Comparison of ENCODE assay signal across 8 cellular contexts in genomic region chr22:27990879-27991278, GRCh38.
DNase-seq lines count a peak whose midpoint lies in the region; ATAC-seq lines count a peak whose summit lies in the region.

No MANE protein-coding gene starts in this region.

- H3K27ac ChIP-seq in right cardiac atrium (ENCODE audit: low read length) (peak overlapping the region; percentile 62), subcutaneous abdominal adipose tissue (ENCODE audit: low read depth, low read length) (peak overlapping the region; percentile 70)

- peak; percentile 88 to 90 for ATAC-seq in right cardiac atrium
- ATAC-seq in HG03521 (IDR thresholded peaks at IDR 0.05; ENCODE audit: unreplicated experiment), result no peak

- CTCF ChIA-PET in activated naive CD4-positive, alpha-beta T cell treated with anti-CD3 and anti-CD28 coated beads, Interleukin-2, amount 10 ng/mL, durations not matched to agents 7 days and 5 days (lab: Charles Lee), result no interaction called here
- CTCF ChIA-PET in activated naive CD4-positive, alpha-beta T cell treated with anti-CD3 and anti-CD28 coated beads for 36 hours (lab: Charles Lee), result no interaction called here

- DNase-seq in activated naive CD4-positive, alpha-beta T cell treated with anti-CD3 and anti-CD28 coated beads, Interleukin-2, amount 10 ng/mL, durations not matched to agents 7 days and 5 days, result peak; percentile 18
- DNase-seq in activated naive CD4-positive, alpha-beta T cell treated with anti-CD3 and anti-CD28 coated beads for 36 hours, result no peak
- DNase-seq in UCSD-AML1 (lab: John Stamatoyannopoulos, UW; ENCODE audit: unreplicated experiment) (peak; percentile 50), right cardiac atrium (peak; percentile 81 to 94 (median 93)), HK-2 (ENCODE audit: unreplicated experiment) (no peak), NCI-H2081 (lab: John Stamatoyannopoulos, UW) (no peak)

- intact Hi-C loops in activated naive CD4-positive, alpha-beta T cell treated with anti-CD3 and anti-CD28 coated beads for 36 hours (cut with micrococcal nuclease), result no loop called here
- intact Hi-C loops in right cardiac atrium (cut with DNase I), result no loop called here

- peaks cover 2% of the 10 kb centered on the region for H3K4me1 Mint-ChIP-seq in activated naive CD4-positive, alpha-beta T cell treated with anti-CD3 and anti-CD28 coated beads, Interleukin-2, amount 10 ng/mL, durations not matched to agents 7 days and 5 days
- no peaks in the 10 kb centered on the region for H3K4me1 Mint-ChIP-seq in activated naive CD4-positive, alpha-beta T cell treated with anti-CD3 and anti-CD28 coated beads for 36 hours (ENCODE audit: low read depth)

- H3K36me3 Mint-ChIP-seq in activated naive CD4-positive, alpha-beta T cell treated with anti-CD3 and anti-CD28 coated beads, Interleukin-2, amount 10 ng/mL, durations not matched to agents 7 days and 5 days, result no peaks in the 10 kb centered on the region
- no peaks in the 10 kb centered on the region for H3K36me3 Mint-ChIP-seq in activated naive CD4-positive, alpha-beta T cell treated with anti-CD3 and anti-CD28 coated beads for 36 hours (ENCODE audit: low read depth)

- no peaks in the 10 kb centered on the region for H3K9me3 ChIP-seq in right cardiac atrium (ENCODE audit: control insufficient read depth, low read length)
- H3K9me3 ChIP-seq in subcutaneous abdominal adipose tissue (ENCODE audit: control insufficient read depth in 5 of 5, low read length in 5 of 5), result no peaks in the 10 kb centered on the region

- H3K4me1 ChIP-seq in right cardiac atrium (ENCODE audit: control insufficient read depth, insufficient read depth, low read length) (peaks cover 5% of the 10 kb centered on the region), subcutaneous abdominal adipose tissue (ENCODE audit: control insufficient read depth in 5 of 5, insufficient read depth in 5 of 5, low read length in 5 of 5) (peaks cover 5 to 24% (median 17%) of the 10 kb centered on the region in 5 donors)

- H3K27me3 ChIP-seq in right cardiac atrium (ENCODE audit: control insufficient read depth, insufficient read depth) (no peaks in the 10 kb centered on the region), subcutaneous abdominal adipose tissue (ENCODE audit: control insufficient read depth in 5 of 5, insufficient read depth in 4 of 5, low read length in 5 of 5) (no peaks in the 10 kb centered on the region)

- H3K36me3 ChIP-seq in subcutaneous abdominal adipose tissue (ENCODE audit: control insufficient read depth in 5 of 5, insufficient read depth in 5 of 5, low read length in 5 of 5), result peaks cover 0 to 76% (median 53%) of the 10 kb centered on the region in 5 donors

- 36% methylated on average over 12 of the region's 12 CpGs for WGBS in right cardiac atrium

- peak overlapping the region in 1 of 5 donors; percentile 60 for H3K9ac ChIP-seq in subcutaneous abdominal adipose tissue (ENCODE audit: low read length in 5 of 5)

- H3K27ac Mint-ChIP-seq in activated naive CD4-positive, alpha-beta T cell treated with anti-CD3 and anti-CD28 coated beads, Interleukin-2, amount 10 ng/mL, durations not matched to agents 7 days and 5 days, result no peak overlapping the region
- no peak overlapping the region for H3K27ac Mint-ChIP-seq in activated naive CD4-positive, alpha-beta T cell treated with anti-CD3 and anti-CD28 coated beads for 36 hours

- H3K27me3 Mint-ChIP-seq in activated naive CD4-positive, alpha-beta T cell treated with anti-CD3 and anti-CD28 coated beads, Interleukin-2, amount 10 ng/mL, durations not matched to agents 7 days and 5 days, result no peaks in the 10 kb centered on the region
- H3K27me3 Mint-ChIP-seq in activated naive CD4-positive, alpha-beta T cell treated with anti-CD3 and anti-CD28 coated beads for 36 hours (ENCODE audit: low read depth), result no peaks in the 10 kb centered on the region

- H3K4me3 Mint-ChIP-seq in activated naive CD4-positive, alpha-beta T cell treated with anti-CD3 and anti-CD28 coated beads, Interleukin-2, amount 10 ng/mL, durations not matched to agents 7 days and 5 days, result no peak overlapping the region
- H3K4me3 Mint-ChIP-seq in activated naive CD4-positive, alpha-beta T cell treated with anti-CD3 and anti-CD28 coated beads for 36 hours, result no peak overlapping the region

- H3K9me3 Mint-ChIP-seq in activated naive CD4-positive, alpha-beta T cell treated with anti-CD3 and anti-CD28 coated beads, Interleukin-2, amount 10 ng/mL, durations not matched to agents 7 days and 5 days, result no peaks in the 10 kb centered on the region
- no peaks in the 10 kb centered on the region for H3K9me3 Mint-ChIP-seq in activated naive CD4-positive, alpha-beta T cell treated with anti-CD3 and anti-CD28 coated beads for 36 hours

- H3K4me3 ChIP-seq in right cardiac atrium (ENCODE audit: low read length) (no peak overlapping the region), subcutaneous abdominal adipose tissue (ENCODE audit: low read depth in 1 of 5, low read length in 5 of 5) (peak overlapping the region in 3 of 5 donors; percentile 10 to 34 (median 11))

Comparison
In these comparisons a context has a peak if more than half of its experiments do, and no peak if none do; other contexts are left out.
1. DNase-seq: peak in activated naive CD4-positive, alpha-beta T cell treated with anti-CD3 and anti-CD28 coated beads, Interleukin-2, amount 10 ng/mL, durations not matched to agents 7 days and 5 days (single experiment), UCSD-AML1 (single experiment) and right cardiac atrium (3 of 3); none in activated naive CD4-positive, alpha-beta T cell treated with anti-CD3 and anti-CD28 coated beads for 36 hours (single experiment), HK-2 (single experiment) and NCI-H2081 (0 of 2).